Comparison of ENCODE assay signal across 30 cellular contexts in genomic region chr3:18047052-18047451, GRCh38.
A peak's percentile ranks its signal among the peaks of the same experiment; 100 is the strongest.
DNase-seq lines count a peak whose midpoint lies in the region; ATAC-seq, FAIRE-seq and TF ChIP-seq lines count a peak whose summit lies in the region.
"Had no signal": no experiment of that assay in that cellular context is flagged by ENCODE, and none has a peak within 500 bp of the region (broad histone marks: within the 10 kb centered on the region; RNA-seq: fewer than 3 reads in every experiment).

No MANE protein-coding gene starts in this region.

- no peaks in the 10 kb centered on the region for H3K79me2 ChIP-seq in HepG2 (ENCODE audit: insufficient read depth, low read length)

- TF ChIP-seq CTCF in HepG2 (CRISPR knock-in tag; IDR thresholded peaks at IDR 0.05) (no peak), right lobe of liver (IDR thresholded peaks at IDR 0.05) (no peak), HFFc6 (IDR thresholded peaks at IDR 0.05) (no peak)

- in situ Hi-C loops in HepG2 (cut with HindIII; ENCODE audit: extremely low pct_ligation_motif_present, low pct_unique_long_range_greater_than_20kb) = no loop called here

- CTCF ChIA-PET in HepG2 (lab: Yijun Ruan, JAX; ENCODE audit: low intra/inter-chr PET ratio, low total read pairs) = no interaction called here

- TF ChIP-seq RAD21 in HepG2 (CRISPR knock-in tag; IDR thresholded peaks at IDR 0.05) = no peak

- H3K4me1 Mint-ChIP-seq in HFFc6 (ENCODE audit: low read depth) = peaks cover 31% of the 10 kb centered on the region
- H3K4me1 Mint-ChIP-seq: activated naive CD8-positive, alpha-beta T cell treated with anti-CD3 and anti-CD28 coated beads, Interleukin-2, amount 10 ng/mL, durations not matched to agents 7 days and 5 days; central memory CD8-positive, alpha-beta T cell; natural killer cell had no signal

- no peak overlapping the region for H3K4me3 Mint-ChIP-seq in HFFc6
- H3K4me3 Mint-ChIP-seq: activated naive CD8-positive, alpha-beta T cell treated with anti-CD3 and anti-CD28 coated beads, Interleukin-2, amount 10 ng/mL, durations not matched to agents 7 days and 5 days; central memory CD8-positive, alpha-beta T cell; H9; natural killer cell; T-helper 1 cell treated with Interleukin-12 subunit alpha and Interleukin-12 subunit beta and Interleukin-4 antibody, amounts not matched to agents 30 μg/mL and 1 μg/mL, for 36 hours had no signal

- H3K27me3 ChIP-seq in HepG2 (ENCODE audit: control insufficient read depth in 1 of 2, insufficient read depth in 2 of 2, low read length in 2 of 2) = no peaks in the 10 kb centered on the region
- H3K27me3 ChIP-seq in right lobe of liver = no peaks in the 10 kb centered on the region
- H3K27me3 ChIP-seq in adipocyte (replicated peaks; ENCODE audit: control insufficient read depth, insufficient read depth, low read length) = no peaks in the 10 kb centered on the region
- H3K27me3 ChIP-seq: gastroesophageal sphincter, tibial nerve had no signal

- no peak overlapping the region for H3K4me2 ChIP-seq in HepG2 (ENCODE audit: low read depth, low read length)

- H3K4me1 ChIP-seq in HepG2 (ENCODE audit: insufficient read depth, low read length) (no peaks in the 10 kb centered on the region), right lobe of liver (no peaks in the 10 kb centered on the region), adipocyte (ENCODE audit: control insufficient read depth, insufficient read depth, low read length) (peaks cover 12% of the 10 kb centered on the region)
- H3K4me1 ChIP-seq: tibial nerve had no signal

- no peak overlapping the region for H3K27ac ChIP-seq in HepG2 (ENCODE audit: extremely low read length, insufficient read depth, low read length)
- H3K27ac ChIP-seq in right lobe of liver = no peak overlapping the region
- H3K27ac ChIP-seq: gastroesophageal sphincter, SK-N-MC, tibial nerve had no signal

- H3K9me3 Mint-ChIP-seq in HFFc6 = no peaks in the 10 kb centered on the region
- H3K9me3 Mint-ChIP-seq: activated naive CD8-positive, alpha-beta T cell treated with anti-CD3 and anti-CD28 coated beads, Interleukin-2, amount 10 ng/mL, durations not matched to agents 7 days and 5 days; central memory CD8-positive, alpha-beta T cell; H9; natural killer cell; T-helper 1 cell treated with Interleukin-12 subunit alpha and Interleukin-12 subunit beta and Interleukin-4 antibody, amounts not matched to agents 30 μg/mL and 1 μg/mL, for 36 hours had no signal

- H3K27ac Mint-ChIP-seq in HFFc6 = no peak overlapping the region
- H3K27ac Mint-ChIP-seq: activated naive CD8-positive, alpha-beta T cell treated with anti-CD3 and anti-CD28 coated beads, Interleukin-2, amount 10 ng/mL, durations not matched to agents 7 days and 5 days; H9; natural killer cell; T-helper 1 cell treated with Interleukin-12 subunit alpha and Interleukin-12 subunit beta and Interleukin-4 antibody, amounts not matched to agents 30 μg/mL and 1 μg/mL, for 36 hours had no signal

- ATAC-seq in HepG2 (no peak), right lobe of liver (no peak)
- ATAC-seq: esophagus mucosa, gastroesophageal sphincter, natural killer cell had no signal

- H4K20me1 ChIP-seq in HepG2 (ENCODE audit: insufficient read depth, low read length) = no peaks in the 10 kb centered on the region

- intact Hi-C loops in HepG2 (cut with micrococcal nuclease; ENCODE audit: unreplicated experiment) (no loop called here), right lobe of liver (cut with DNase I) (no loop called here)

- FAIRE-seq in HepG2 (lab: Jason Lieb, UNC) = no peak
- FAIRE-seq: TTC549 had no signal

- no peak overlapping the region for H2AFZ ChIP-seq in HepG2 (ENCODE audit: low read length)

- H3K36me3 ChIP-seq in HepG2 (replicated peaks in 1 of 2; ENCODE audit: control insufficient read depth in 1 of 2, insufficient read depth in 2 of 2, low read length in 2 of 2) (no peaks in the 10 kb centered on the region), right lobe of liver (no peaks in the 10 kb centered on the region), adipocyte (ENCODE audit: control insufficient read depth, insufficient read depth, low read length, severe bottlenecking) (no peaks in the 10 kb centered on the region)
- H3K36me3 ChIP-seq: gastroesophageal sphincter, tibial nerve had no signal

- H3K36me3 Mint-ChIP-seq in HFFc6 (ENCODE audit: low read depth) = no peaks in the 10 kb centered on the region
- H3K36me3 Mint-ChIP-seq: activated naive CD8-positive, alpha-beta T cell treated with anti-CD3 and anti-CD28 coated beads, Interleukin-2, amount 10 ng/mL, durations not matched to agents 7 days and 5 days; natural killer cell had no signal

- H3K9me3 ChIP-seq in HepG2 (ENCODE audit: low read length) = no peaks in the 10 kb centered on the region
- no peaks in the 10 kb centered on the region for H3K9me3 ChIP-seq in right lobe of liver
- H3K9me3 ChIP-seq in adipocyte (ENCODE audit: control insufficient read depth, low read length) = no peaks in the 10 kb centered on the region
- H3K9me3 ChIP-seq: gastroesophageal sphincter, tibial nerve had no signal

- DNase-seq in HepG2 (ENCODE audit: low spot score) = no peak
- no peak for DNase-seq in right lobe of liver
- peak; percentile 52 for DNase-seq in HFFc6
- DNase-seq in adipocyte (ENCODE audit: low read depth) = peak; percentile 18
- DNase-seq in stromal cell of bone marrow (ENCODE audit: low read depth) = peak; percentile 66
- DNase-seq in ecto neural progenitor cell (ENCODE audit: low spot score) = no peak
- no peak for DNase-seq in NCI-H510A (lab: John Stamatoyannopoulos, UW)
- DNase-seq in ureter (ENCODE audit: low spot score) = no peak
- DNase-seq: activated gamma-delta T cell treated with Interleukin-2 at 50 U/mL for 16 hours; activated naive CD8-positive, alpha-beta T cell treated with anti-CD3 and anti-CD28 coated beads, Interleukin-2, amount 10 ng/mL, durations not matched to agents 7 days and 5 days; activated T-cell treated with anti-CD3 and anti-CD28 coated beads, Interleukin-2, amount 50 U/mL, for 48 hours; Calu3; DND-41; H9; hippocampal formation; natural killer cell; NCI-H1436 treated with DMSO at 0.1 percent for 48 hours; NCI-H2107; NCI-H446; NCI-H82; nucleus accumbens; stimulated activated CD4-positive, alpha-beta T cell treated with anti-CD3 and anti-CD28 coated beads, Interleukin-4, amount 100 ng/mL, for 4 hours had no signal

- POLR2A ChIA-PET in HepG2 (lab: Yijun Ruan, JAX) = no interaction called here

- no peak for TF ChIP-seq POLR2A in HepG2 (IDR thresholded peaks at IDR 0.05; ENCODE audit: insufficient read depth in 1 of 2, low read depth in 2 of 2, low read length in 2 of 2)
- TF ChIP-seq POLR2A in right lobe of liver (IDR thresholded peaks at IDR 0.05) = no peak

- no peak for TF ChIP-seq EP300 in HepG2 (IDR thresholded peaks at IDR 0.05; ENCODE audit: low read depth in 2 of 2, low read length in 2 of 2)
- no peak for TF ChIP-seq EP300 in HepG2 (CRISPR knock-in tag; IDR thresholded peaks at IDR 0.05; ENCODE audit: borderline replicate concordance)

- WGBS in HepG2 (ENCODE audit: low lambda C conversion rate) = 14% methylated on average over 2 of the region's 2 CpGs
- WGBS in right lobe of liver (ENCODE audit: insufficient coverage, low coverage, low lambda C conversion rate, missing lambda C conversion rate) = 65% methylated on average over 2 of the region's 2 CpGs

- no peaks in the 10 kb centered on the region; the same call in 1 of the 2 replicates for H3K27me3 Mint-ChIP-seq in HFFc6 (ENCODE audit: insufficient read depth)
- H3K27me3 Mint-ChIP-seq: activated naive CD8-positive, alpha-beta T cell treated with anti-CD3 and anti-CD28 coated beads, Interleukin-2, amount 10 ng/mL, durations not matched to agents 7 days and 5 days had no signal

- H3K4me3 ChIP-seq in HepG2 (replicated peaks in 1 of 3; ENCODE audit: insufficient read depth in 1 of 3, low read depth in 2 of 3, low read length in 3 of 3) (no peak overlapping the region), right lobe of liver (no peak overlapping the region), adipocyte (ENCODE audit: low read length) (no peak overlapping the region)
- H3K4me3 ChIP-seq: gastroesophageal sphincter, lung, SK-N-MC, tibial nerve had no signal

- no TSS peak for BruUV-seq in HepG2 (replicated peaks; lab: Mats Ljungman, UMichigan)

- H3K9ac ChIP-seq in HepG2 (ENCODE audit: insufficient read depth, low read depth, low read length) = no peak overlapping the region
- no peak overlapping the region for H3K9ac ChIP-seq in adipocyte (ENCODE audit: low read length)

TF ChIP-seq in HepG2, 621 proteins besides CTCF, POLR2A, EP300 and RAD21:
- no peak for TF ChIP-seq PHF8 (CRISPR knock-in tag; IDR thresholded peaks at IDR 0.05)
- peak in 1 of 2 experiments; percentile 52; a peak in 2 of 4 replicates for TF ChIP-seq MAFK (conservative IDR thresholded peaks at IDR 0.05 in 1 of 2, IDR thresholded peaks at IDR 0.05 in 1 of 2; ENCODE audit: low read length in 2 of 2)
- TF ChIP-seq SNAI1 (CRISPR knock-in tag; IDR thresholded peaks at IDR 0.05; ENCODE audit: borderline replicate concordance) = no peak
- TF ChIP-seq ATF1 (CRISPR knock-in tag; IDR thresholded peaks at IDR 0.05) = no peak
- no peak for TF ChIP-seq NFKBIZ (CRISPR knock-in tag; IDR thresholded peaks at IDR 0.05)
- no peak for TF ChIP-seq JUNB (CRISPR knock-in tag; IDR thresholded peaks at IDR 0.05; ENCODE audit: borderline replicate concordance)
- peak; percentile 20; the same call in 1 of the 2 replicates for TF ChIP-seq MAFF (IDR thresholded peaks at IDR 0.05; ENCODE audit: low read depth, low read length)
- TF ChIP-seq ERF (CRISPR knock-in tag; IDR thresholded peaks at IDR 0.05) = no peak
- TF ChIP-seq TIGD3 (CRISPR knock-in tag; IDR thresholded peaks at IDR 0.05; ENCODE audit: borderline replicate concordance) = no peak
- TF ChIP-seq FOXO1 (CRISPR knock-in tag; IDR thresholded peaks at IDR 0.05) = no peak

Comparison
In these comparisons a context has a peak if more than half of its experiments do, and no peak if none do; other contexts are left out.
1. DNase-seq: peak in HFFc6 (single experiment), adipocyte (single experiment) and stromal cell of bone marrow (single experiment); none in HepG2 (single experiment), right lobe of liver (0 of 3), ecto neural progenitor cell (single experiment), NCI-H510A (single experiment) and ureter (single experiment).